2 cellular contexts compared by ENCODE assay signal in genomic region chr17:49217651-49218413, GRCh38.
TF ChIP-seq lines count a peak whose summit lies in the region.

No MANE protein-coding gene starts in this region.

TF ChIP-seq in liver, 16 proteins besides CTCF, POLR2A, EP300 and RAD21:
- TF ChIP-seq REST (IDR thresholded peaks at IDR 0.05) (no peak), YY1 (IDR thresholded peaks at IDR 0.05) (peak; percentile 12)
TF ChIP-seq in liver: peak in this region for 1.

TF ChIP-seq in HepG2, 621 proteins besides CTCF, POLR2A, EP300 and RAD21:
- TF ChIP-seq EED (CRISPR knock-in tag; IDR thresholded peaks at IDR 0.05) (no peak), KAT7 (CRISPR knock-in tag; IDR thresholded peaks at IDR 0.05; ENCODE audit: borderline replicate concordance) (no peak), ZNF224 (CRISPR knock-in tag; IDR thresholded peaks at IDR 0.05) (no peak), ZNF407 (CRISPR knock-in tag; IDR thresholded peaks at IDR 0.05; ENCODE audit: not compliant biosample characterization) (no peak), ZMYM4 (CRISPR knock-in tag; IDR thresholded peaks at IDR 0.05) (no peak), ZNF639 (CRISPR knock-in tag; conservative IDR thresholded peaks at IDR 0.05) (no peak)
